31 cellular contexts compared by ENCODE assay signal in the genomic region with DNA sequence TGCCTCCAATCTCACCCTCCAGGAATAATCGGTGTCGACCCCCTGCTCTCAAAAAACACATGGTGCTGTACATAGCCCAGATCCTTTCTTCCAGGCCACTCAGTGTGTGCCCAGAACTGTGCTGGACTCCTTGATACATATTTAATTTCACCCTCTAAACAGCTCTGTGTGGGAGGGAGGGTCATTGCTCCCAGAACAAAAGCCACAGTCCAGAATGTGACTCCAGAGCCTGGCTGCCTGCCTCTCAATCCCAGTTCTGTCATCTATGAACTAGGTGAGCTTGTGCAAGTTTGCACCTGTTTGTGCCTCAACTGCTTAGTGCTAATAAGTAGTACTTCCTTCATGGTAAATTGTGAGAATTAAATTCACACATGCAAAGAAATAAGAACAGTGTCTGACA.
"Had no signal": no experiment of that assay in that cellular context is flagged by ENCODE, and none has a peak within 500 bp of the region (broad histone marks: within the 10 kb centered on the region; RNA-seq: fewer than 3 reads in every experiment).

No MANE protein-coding gene starts in this region.

- H3K9me3 ChIP-seq: ascending aorta had no signal

- H3K27ac ChIP-seq: ascending aorta, cardiac muscle cell, VCaP had no signal

- ATAC-seq: activated CD8-positive, alpha-beta T cell treated with anti-CD3 and anti-CD28 coated beads for 36 hours; activated naive CD8-positive, alpha-beta T cell treated with anti-CD3 and anti-CD28 coated beads, Interleukin-2, amount 50 U/mL, for 24 hours; activated T-cell treated with anti-CD3 and anti-CD28 coated beads, Interleukin-2, amount 50 U/mL, for 4 hours; activated T-cell treated with anti-CD3 and anti-CD28 coated beads, Interleukin-2, amount 50 U/mL, for 72 hours had no signal

- H3K27me3 ChIP-seq: ascending aorta, cardiac muscle cell had no signal

- FAIRE-seq: bronchial epithelial cell, TTC549 had no signal

- H3K4me1 ChIP-seq: ascending aorta had no signal

- DNase-seq: activated B cell treated with CpG ODN at 0.5 μM for 24 hours; activated CD4-positive, alpha-beta memory T cell treated with anti-CD3 and anti-CD28 coated beads for 36 hours; activated CD4-positive, alpha-beta T cell treated with anti-CD3 and anti-CD28 coated beads for 4 hours; activated CD4-positive, alpha-beta T cell treated with anti-CD3 and anti-CD28 coated beads, Interleukin-2, amount 10 ng/mL, durations not matched to agents 24 days and 14 days; activated CD4-positive, alpha-beta T cell treated with anti-CD3 and anti-CD28 coated beads, Interleukin-2, amount 50 U/mL, for 1 hour; activated CD4-positive, alpha-beta T cell treated with anti-CD3 and anti-CD28 coated beads, Interleukin-2, amount 50 U/mL, for 4 hours; activated CD4-positive, CD25-positive, alpha-beta regulatory T cell treated with anti-CD3 and anti-CD28 coated beads, Interleukin-2, amount 50 U/mL, for 72 hours; activated CD8-positive, alpha-beta memory T cell treated with anti-CD3 and anti-CD28 coated beads, Interleukin-2, amount 50 U/mL, for 4 hours; activated CD8-positive, alpha-beta T cell treated with anti-CD3 and anti-CD28 coated beads for 36 hours; activated effector memory CD4-positive, alpha-beta T cell treated with Interleukin-2 at 50 U/mL for 16 hours; activated gamma-delta T cell; activated naive CD4-positive, alpha-beta T cell treated with anti-CD3 and anti-CD28 coated beads, Interleukin-2, amount 10 ng/mL, durations not matched to agents 7 days and 5 days; activated naive CD4-positive, alpha-beta T cell treated with Interleukin-2 at 50 U/mL for 16 hours; activated naive CD8-positive, alpha-beta T cell treated with anti-CD3 and anti-CD28 coated beads, Interleukin-2, amount 10 ng/mL, durations not matched to agents 7 days and 5 days; activated naive CD8-positive, alpha-beta T cell treated with anti-CD3 and anti-CD28 coated beads, Interleukin-2, amount 50 U/mL, for 24 hours; activated T-cell treated with anti-CD3 and anti-CD28 coated beads for 4 hours; activated T-cell treated with anti-CD3 and anti-CD28 coated beads, Interleukin-2, amount 50 U/mL, for 1 hour; activated T-cell treated with anti-CD3 and anti-CD28 coated beads, Interleukin-2, amount 50 U/mL, for 4 hours; activated T-cell treated with anti-CD3 and anti-CD28 coated beads, Interleukin-2, amount 50 U/mL, for 72 hours; amygdala; anterior cingulate cortex; caudate nucleus; cerebellar nuclear complex; T-helper 1 cell; T-helper 2 cell; T-helper 9 cell had no signal

- H3K36me3 ChIP-seq: ascending aorta, cardiac muscle cell had no signal

- H3K4me3 ChIP-seq: ascending aorta, cardiac muscle cell had no signal
